In the genomic region with DNA sequence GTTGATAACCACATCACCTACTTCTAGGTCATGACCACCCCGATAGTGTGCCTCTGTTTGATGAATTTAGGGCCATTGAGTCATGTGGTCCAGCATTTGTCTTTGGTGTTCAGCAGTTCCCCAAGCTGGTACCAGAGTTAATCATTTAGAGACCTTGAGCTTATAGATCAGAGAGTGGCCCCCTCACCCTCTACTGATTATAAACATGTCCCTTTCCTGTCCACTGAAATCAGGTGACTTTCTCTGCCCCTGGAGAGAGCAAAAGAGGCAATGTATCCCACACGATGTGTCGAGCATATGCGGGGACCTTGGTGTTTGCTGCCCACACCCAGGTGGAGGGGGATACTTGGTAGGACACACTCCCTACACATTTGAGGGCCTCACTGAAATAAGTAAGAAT, we compare ENCODE assay signal across 36 cellular contexts. TPM values are rescaled to one million over a fixed set of nuclear protein-coding genes. Genes with fewer than 3 reads are reported as not detected.
"Had no signal": no experiment of that assay in that cellular context is flagged by ENCODE, and none has a peak within 500 bp of the region (broad histone marks: within the 10 kb centered on the region; RNA-seq: fewer than 3 reads in every experiment).

No MANE protein-coding gene starts in this region.

- H3K36me3 Mint-ChIP-seq: naive B cell; naive thymus-derived CD8-positive, alpha-beta T cell; natural killer cell treated with Interleukin-12 subunit alpha and Interleukin-12 subunit beta and Interleukin-15 and Interleukin-18, amount 100 ng/mL, for 72 hours; stimulated activated effector memory CD8-positive, alpha-beta T cell treated with anti-CD3 and anti-CD28 coated beads, Interleukin-12 subunit alpha, Interleukin-12 subunit beta, amount 100 ng/mL, for 72 hours; stimulated activated naive B cell treated with anti-CD40 and anti-IgM and Interleukin-4, amounts not matched to agents 10 μg/mL and 1 μg/mL and 100 μg/mL, for 72 hours; type B pancreatic cell had no signal

- FAIRE-seq: pancreas had no signal

- DNase-seq: naive B cell; naive thymus-derived CD8-positive, alpha-beta T cell; nephron progenitor cell; nucleus accumbens; pancreas; posterior cingulate gyrus; psoas muscle; right cardiac atrium; stimulated activated CD4-positive, alpha-beta T cell treated with anti-CD3 and anti-CD28 coated beads, Interleukin-15, amount 100 ng/mL, for 24 hours; stimulated activated CD4-positive, alpha-beta T cell treated with anti-CD3 and anti-CD28 coated beads, Interleukin-2, amount 100 ng/mL, for 24 hours; stimulated activated CD4-positive, alpha-beta T cell treated with anti-CD3 and anti-CD28 coated beads, Interleukin-2, amount 100 ng/mL, for 48 hours; stimulated activated CD4-positive, alpha-beta T cell treated with anti-CD3 and anti-CD28 coated beads, Interleukin-4, amount 100 ng/mL, for 24 hours; stimulated activated naive B cell treated with anti-CD40 and anti-IgM and Interleukin-4, amounts not matched to agents 10 μg/mL and 1 μg/mL and 100 μg/mL, for 72 hours; stimulated activated naive CD4-positive, alpha-beta T cell treated with Interleukin-2 at 50 U/mL for 16 hours; stomach; testis; tibial artery; transverse colon; upper lobe of right lung; uterus had no signal

- H3K4me3 ChIP-seq: pancreas, psoas muscle, skin epidermis, smooth muscle cell, stomach, suprapubic skin, testis, tibial artery, transverse colon, upper lobe of right lung, uterus had no signal

- H3K9me3 Mint-ChIP-seq: naive B cell; naive thymus-derived CD8-positive, alpha-beta T cell; natural killer cell treated with Interleukin-12 subunit alpha and Interleukin-12 subunit beta and Interleukin-15 and Interleukin-18, amount 100 ng/mL, for 72 hours; nephron progenitor cell; neural crest cell; stimulated activated effector memory CD8-positive, alpha-beta T cell treated with anti-CD3 and anti-CD28 coated beads, Interleukin-12 subunit alpha, Interleukin-12 subunit beta, amount 100 ng/mL, for 72 hours; stimulated activated naive B cell treated with anti-CD40 and anti-IgM and Interleukin-4, amounts not matched to agents 10 μg/mL and 1 μg/mL and 100 μg/mL, for 72 hours; stimulated activated naive CD8-positive, alpha-beta T cell treated with anti-CD3 and anti-CD28 coated beads, Interleukin-15, Interleukin-2, amounts not matched to agents 100 ng/mL and 50 ng/mL, for 24 hours; type B pancreatic cell had no signal

- H3K27me3 ChIP-seq: pancreas, testis, transverse colon, upper lobe of right lung, uterus had no signal

- H3K4me2 ChIP-seq: smooth muscle cell had no signal

- H3K9me3 ChIP-seq: neutrophil, pancreas, psoas muscle, stomach, suprapubic skin, testis, tibial artery, transverse colon, upper lobe of right lung, uterus had no signal

- H3K27ac Mint-ChIP-seq: naive B cell; nephron progenitor cell; progenitor cell of endocrine pancreas; stimulated activated effector memory CD8-positive, alpha-beta T cell treated with anti-CD3 and anti-CD28 coated beads, Interleukin-12 subunit alpha, Interleukin-12 subunit beta, amount 100 ng/mL, for 72 hours; stimulated activated naive B cell treated with anti-CD40 and anti-IgM and Interleukin-4, amounts not matched to agents 10 μg/mL and 1 μg/mL and 100 μg/mL, for 72 hours; stimulated activated naive CD8-positive, alpha-beta T cell treated with anti-CD3 and anti-CD28 coated beads, Interleukin-15, Interleukin-2, amounts not matched to agents 100 ng/mL and 50 ng/mL, for 24 hours; type B pancreatic cell had no signal

- H3K4me3 Mint-ChIP-seq: naive B cell; naive thymus-derived CD8-positive, alpha-beta T cell; nephron progenitor cell; neural crest cell; stimulated activated effector memory CD8-positive, alpha-beta T cell treated with anti-CD3 and anti-CD28 coated beads, Interleukin-12 subunit alpha, Interleukin-12 subunit beta, amount 100 ng/mL, for 72 hours; stimulated activated naive B cell treated with anti-CD40 and anti-IgM and Interleukin-4, amounts not matched to agents 10 μg/mL and 1 μg/mL and 100 μg/mL, for 72 hours; stimulated activated naive CD8-positive, alpha-beta T cell treated with anti-CD3 and anti-CD28 coated beads, Interleukin-15, Interleukin-2, amounts not matched to agents 100 ng/mL and 50 ng/mL, for 24 hours; type B pancreatic cell had no signal

- H3K27ac ChIP-seq: neutrophil, pancreas, psoas muscle, skin epidermis, stomach, suprapubic skin, testis, tibial artery, transverse colon, upper lobe of right lung, uterus had no signal

- ATAC-seq: naive thymus-derived CD8-positive, alpha-beta T cell; pancreas; psoas muscle; right cardiac atrium; sciatic nerve; stimulated activated naive B cell treated with anti-CD40 and anti-IgM and Interleukin-4, amounts not matched to agents 10 μg/mL and 1 μg/mL and 100 μg/mL, for 72 hours; upper lobe of right lung had no signal

- H3K36me3 ChIP-seq: neutrophil, pancreas, stomach, suprapubic skin, tibial artery, transverse colon, upper lobe of right lung, uterus had no signal

- H3K4me1 ChIP-seq: pancreas, psoas muscle, testis, tibial artery, uterus had no signal

RNA-seq across cellular contexts. Expression of a gene that starts 46.3 kb away (rescaled TPM):
- total RNA-seq: naive thymus-derived CD8-positive, alpha-beta T cell; natural killer cell treated with Interleukin-12 subunit alpha and Interleukin-12 subunit beta and Interleukin-15 and Interleukin-18, amount 100 ng/mL, for 72 hours; neural crest cell; omental fat pad; osteocyte; pancreas; progenitor cell of endocrine pancreas; psoas muscle; renal cortical epithelial cell; right cardiac atrium; sciatic nerve; smooth muscle cell; stomach; subcutaneous adipose tissue; suprapubic skin; transverse colon; upper lobe of right lung; urinary bladder; uterus had no signal
- polyA plus RNA-seq: naive thymus-derived CD8-positive, alpha-beta T cell; pancreas; psoas muscle; right cardiac atrium; smooth muscle cell; stomach; urinary bladder had no signal
